ENCODE assay signal across 1 cellular context in the genomic region with DNA sequence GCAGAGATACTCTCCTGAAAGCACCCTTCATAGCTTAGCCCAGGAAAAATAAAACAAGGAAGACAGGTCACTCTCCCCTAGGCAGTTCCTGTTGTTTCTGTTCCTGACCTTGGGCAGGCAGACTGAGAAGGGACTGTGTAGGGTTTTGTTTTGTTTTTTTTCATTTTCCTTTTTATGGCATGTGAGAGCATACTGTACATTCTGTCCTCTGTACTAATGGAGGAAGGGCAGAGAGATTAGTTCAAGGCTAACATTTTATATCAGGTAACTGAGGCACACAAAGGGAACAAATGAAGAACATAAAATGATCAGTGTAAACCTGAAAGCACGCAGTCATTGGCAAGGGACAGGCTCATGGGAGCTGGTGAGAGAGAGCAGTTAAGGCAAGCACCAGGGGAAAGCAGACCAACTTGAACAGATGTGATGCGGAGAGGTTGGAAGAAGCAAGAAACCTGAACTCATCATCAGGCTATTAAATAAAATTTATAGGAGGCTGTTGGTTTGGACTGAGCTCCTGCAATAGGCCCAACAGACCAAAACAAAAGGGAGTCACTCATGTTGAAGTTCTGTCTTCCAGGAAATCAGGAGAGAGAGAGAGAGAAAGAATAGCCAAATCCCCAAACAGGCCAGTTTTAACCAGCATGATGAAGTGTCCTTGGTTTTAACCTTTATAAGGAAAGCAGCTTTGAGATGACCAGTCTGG.
TF ChIP-seq lines count a peak whose summit lies in the region.

No MANE protein-coding gene starts in this region.

TF ChIP-seq in endothelial cell of umbilical vein, 7 proteins besides CTCF, POLR2A, EP300 and RAD21:
- TF ChIP-seq, protein P1, sequence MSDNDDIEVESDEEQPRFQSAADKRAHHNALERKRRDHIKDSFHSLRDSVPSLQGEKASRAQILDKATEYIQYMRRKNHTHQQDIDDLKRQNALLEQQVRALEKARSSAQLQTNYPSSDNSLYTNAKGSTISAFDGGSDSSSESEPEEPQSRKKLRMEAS (IDR thresholded peaks at IDR 0.05; ENCODE audit: insufficient read depth, insufficient read length) = no peak
TF ChIP-seq in endothelial cell of umbilical vein: peak in this region for 0.
